Comparison of ENCODE assay signal across 13 cellular contexts in the genomic region with DNA sequence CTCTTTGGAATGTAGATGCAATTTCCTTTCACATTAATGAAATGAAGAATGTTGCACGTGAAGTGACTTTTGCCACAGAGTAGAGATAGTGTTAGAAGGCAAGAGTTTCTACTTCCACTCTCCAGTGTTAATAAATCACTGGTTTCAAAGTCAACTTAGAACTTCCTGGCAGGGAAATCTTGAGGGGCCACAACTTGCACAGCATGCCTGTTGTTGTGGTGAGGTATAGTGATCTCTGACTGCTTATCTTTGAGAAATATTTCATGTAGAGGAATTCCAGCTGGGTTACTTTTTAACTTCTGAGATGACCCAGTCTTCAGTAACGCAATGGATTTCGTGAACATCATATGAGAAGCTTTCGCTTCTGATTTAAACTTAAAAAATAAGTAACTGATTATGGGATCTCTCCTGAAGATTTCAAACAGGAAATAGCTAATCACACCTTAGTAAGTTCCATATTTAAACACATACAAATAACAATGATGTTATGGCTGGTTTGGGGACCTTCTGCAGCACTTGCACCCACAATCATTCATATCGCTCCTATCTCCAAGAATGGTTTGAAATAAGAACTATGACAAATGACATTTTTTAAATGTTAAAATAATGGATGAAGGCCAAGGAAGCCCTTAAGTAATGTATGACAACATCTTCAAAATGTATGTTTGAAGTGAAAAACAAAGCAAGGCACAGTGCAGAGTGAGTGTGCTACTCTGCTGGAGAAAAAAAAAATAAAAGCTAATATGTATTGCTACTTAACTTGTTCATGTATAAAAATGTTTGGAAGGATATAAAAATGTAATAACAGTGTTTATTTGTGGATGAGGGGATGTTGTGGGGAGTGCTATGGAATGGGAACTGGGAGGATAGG.
DNase-seq lines count a peak whose midpoint lies in the region; ATAC-seq, FAIRE-seq and TF ChIP-seq lines count a peak whose summit lies in the region.
"Had no signal": no experiment of that assay in that cellular context is flagged by ENCODE, and none has a peak within 500 bp of the region (broad histone marks: within the 10 kb centered on the region; RNA-seq: fewer than 3 reads in every experiment).

No MANE protein-coding gene starts in this region.

- no peaks in the 10 kb centered on the region for H3F3A ChIP-seq in GM23338 (replicated peaks; ENCODE audit: low read depth)

- H3K27me3 ChIP-seq in GM23338 (ENCODE audit: insufficient read depth) = no peaks in the 10 kb centered on the region
- H3K27me3 ChIP-seq: right atrium auricular region had no signal

- no peaks in the 10 kb centered on the region for H3K36me3 ChIP-seq in GM23338 (ENCODE audit: insufficient read depth)
- no peaks in the 10 kb centered on the region for H3K36me3 ChIP-seq in kidney (ENCODE audit: control insufficient read depth in 1 of 2, insufficient read depth in 2 of 2, low read length in 2 of 2)
- H3K36me3 ChIP-seq: right atrium auricular region had no signal

- H3K9ac ChIP-seq in kidney (ENCODE audit: low read length in 2 of 2) = no peak overlapping the region

- no peak overlapping the region for H3K27ac Mint-ChIP-seq in GM23338
- H3K27ac Mint-ChIP-seq: activated T-cell treated with anti-CD3 and anti-CD28 coated beads, Interleukin-2, amount 50 U/mL, for 72 hours; memory B cell had no signal

- TF ChIP-seq CTCF in GM23338 (conservative IDR thresholded peaks at IDR 0.05; ENCODE audit: low read depth in 2 of 2) (no peak), kidney (IDR thresholded peaks at IDR 0.05; ENCODE audit: borderline replicate concordance, extremely low read depth, insufficient read depth) (no peak)

- no peaks in the 10 kb centered on the region for H3K9me3 ChIP-seq in kidney (ENCODE audit: control insufficient read depth in 1 of 2, low read length in 2 of 2)
- H3K9me3 ChIP-seq: right atrium auricular region had no signal

- no peaks in the 10 kb centered on the region; the same call in 1 of the 2 replicates for H3K9me2 ChIP-seq in GM23338 (ENCODE audit: insufficient read depth)

- H3K4me1 Mint-ChIP-seq in GM23338 = no peaks in the 10 kb centered on the region
- H3K4me1 Mint-ChIP-seq: memory B cell had no signal

- no peak overlapping the region for H3K4me3 Mint-ChIP-seq in GM23338
- H3K4me3 Mint-ChIP-seq: activated T-cell treated with anti-CD3 and anti-CD28 coated beads, Interleukin-2, amount 50 U/mL, for 72 hours; memory B cell had no signal

- no peaks in the 10 kb centered on the region for H3K79me2 ChIP-seq in GM23338 (replicated peaks; ENCODE audit: insufficient read depth)

- no peak overlapping the region for H3K4me2 ChIP-seq in GM23338

- H3K9me3 Mint-ChIP-seq in GM23338 = peaks cover 2% of the 10 kb centered on the region; the same call in 1 of the 3 replicates
- H3K9me3 Mint-ChIP-seq: activated T-cell treated with anti-CD3 and anti-CD28 coated beads, Interleukin-2, amount 50 U/mL, for 72 hours; memory B cell had no signal

- ATAC-seq in GM23338 = no peak
- peak; percentile 29 for ATAC-seq in HG03565 (IDR thresholded peaks at IDR 0.05; ENCODE audit: unreplicated experiment)
- no peak for ATAC-seq in activated CD4-positive, CD25-positive, alpha-beta regulatory T cell treated with anti-CD3 and anti-CD28 coated beads, Interleukin-2, amount 50 U/mL, for 24 hours
- ATAC-seq: activated T-cell treated with anti-CD3 and anti-CD28 coated beads, Interleukin-2, amount 50 U/mL, for 72 hours had no signal

- H3K36me3 Mint-ChIP-seq in GM23338 (ENCODE audit: low read depth) = no peaks in the 10 kb centered on the region
- H3K36me3 Mint-ChIP-seq: memory B cell had no signal

- FAIRE-seq in GM18507 (lab: Jason Lieb, UNC) (peak; percentile 79), kidney (lab: Jason Lieb, UNC) (no peak)

- intact Hi-C loops in kidney (cut with DNase I) = no loop called here

- H3K4me3 ChIP-seq in GM23338 (no peak overlapping the region), kidney (ENCODE audit: low read length in 2 of 2) (peak overlapping the region in 1 of 2 donors; percentile 18)
- H3K4me3 ChIP-seq: right atrium auricular region had no signal

- no peaks in the 10 kb centered on the region for H4K20me1 ChIP-seq in GM23338 (replicated peaks; ENCODE audit: insufficient read depth)

- DNase-seq in GM18507 (ENCODE audit: extremely low spot score, insufficient read length, low read depth) (no peak), GM23338 (ENCODE audit: low spot score) (no peak), kidney glomerular epithelial cell (lab: John Stamatoyannopoulos, UW) (peak; percentile 97), COR-L47 (lab: John Stamatoyannopoulos, UW) (no peak), kidney (no peak), 8988T (no peak)
- DNase-seq: activated T-cell treated with anti-CD3 and anti-CD28 coated beads, Interleukin-2, amount 50 U/mL, for 72 hours; foreskin fibroblast; T-helper 9 cell had no signal

- H3K27me3 Mint-ChIP-seq in GM23338 (ENCODE audit: insufficient read depth, low read depth, poor library complexity) = no peaks in the 10 kb centered on the region
- H3K27me3 Mint-ChIP-seq: memory B cell had no signal

- no peak overlapping the region for H3K27ac ChIP-seq in GM23338 (ENCODE audit: low read depth)
- peak overlapping the region in 1 of 2 donors; percentile 32 for H3K27ac ChIP-seq in kidney (ENCODE audit: low read depth in 2 of 2, low read length in 2 of 2)
- H3K27ac ChIP-seq: right atrium auricular region had no signal

- 0 out of 2 replicates have a peak overlapping the region, but pooled peaks have one; percentile 21 for H2AFZ ChIP-seq in GM23338

- H3K4me1 ChIP-seq in GM23338 (ENCODE audit: insufficient read depth) = no peaks in the 10 kb centered on the region
- H3K4me1 ChIP-seq in kidney (ENCODE audit: control insufficient read depth in 1 of 2, insufficient read depth in 1 of 2, low read depth in 1 of 2, low read length in 2 of 2) = peaks cover 2 to 4% of the 10 kb centered on the region in 2 donors
- H3K4me1 ChIP-seq: right atrium auricular region had no signal

TF ChIP-seq in GM23338, 12 proteins besides CTCF, POLR2A, EP300 and RAD21 (continues in another document):
- no peak for TF ChIP-seq CREB1 (CRISPR knock-in tag; IDR thresholded peaks at IDR 0.05; ENCODE audit: low read depth)
- no peak for TF ChIP-seq EZH2 (IDR thresholded peaks at IDR 0.05; ENCODE audit: low read depth, unreplicated experiment)
- no peak for TF ChIP-seq ZNF331 (CRISPR knock-in tag; IDR thresholded peaks at IDR 0.05; ENCODE audit: low read depth)
- no peak for TF ChIP-seq POLR2AphosphoS5 (IDR thresholded peaks at IDR 0.05; ENCODE audit: low read depth)
- TF ChIP-seq, protein P1, sequence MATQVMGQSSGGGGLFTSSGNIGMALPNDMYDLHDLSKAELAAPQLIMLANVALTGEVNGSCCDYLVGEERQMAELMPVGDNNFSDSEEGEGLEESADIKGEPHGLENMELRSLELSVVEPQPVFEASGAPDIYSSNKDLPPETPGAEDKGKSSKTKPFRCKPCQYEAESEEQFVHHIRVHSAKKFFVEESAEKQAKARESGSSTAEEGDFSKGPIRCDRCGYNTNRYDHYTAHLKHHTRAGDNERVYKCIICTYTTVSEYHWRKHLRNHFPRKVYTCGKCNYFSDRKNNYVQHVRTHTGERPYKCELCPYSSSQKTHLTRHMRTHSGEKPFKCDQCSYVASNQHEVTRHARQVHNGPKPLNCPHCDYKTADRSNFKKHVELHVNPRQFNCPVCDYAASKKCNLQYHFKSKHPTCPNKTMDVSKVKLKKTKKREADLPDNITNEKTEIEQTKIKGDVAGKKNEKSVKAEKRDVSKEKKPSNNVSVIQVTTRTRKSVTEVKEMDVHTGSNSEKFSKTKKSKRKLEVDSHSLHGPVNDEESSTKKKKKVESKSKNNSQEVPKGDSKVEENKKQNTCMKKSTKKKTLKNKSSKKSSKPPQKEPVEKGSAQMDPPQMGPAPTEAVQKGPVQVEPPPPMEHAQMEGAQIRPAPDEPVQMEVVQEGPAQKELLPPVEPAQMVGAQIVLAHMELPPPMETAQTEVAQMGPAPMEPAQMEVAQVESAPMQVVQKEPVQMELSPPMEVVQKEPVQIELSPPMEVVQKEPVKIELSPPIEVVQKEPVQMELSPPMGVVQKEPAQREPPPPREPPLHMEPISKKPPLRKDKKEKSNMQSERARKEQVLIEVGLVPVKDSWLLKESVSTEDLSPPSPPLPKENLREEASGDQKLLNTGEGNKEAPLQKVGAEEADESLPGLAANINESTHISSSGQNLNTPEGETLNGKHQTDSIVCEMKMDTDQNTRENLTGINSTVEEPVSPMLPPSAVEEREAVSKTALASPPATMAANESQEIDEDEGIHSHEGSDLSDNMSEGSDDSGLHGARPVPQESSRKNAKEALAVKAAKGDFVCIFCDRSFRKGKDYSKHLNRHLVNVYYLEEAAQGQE (IDR thresholded peaks at IDR 0.05; ENCODE audit: unreplicated experiment) = no peak
- TF ChIP-seq, protein P2, sequence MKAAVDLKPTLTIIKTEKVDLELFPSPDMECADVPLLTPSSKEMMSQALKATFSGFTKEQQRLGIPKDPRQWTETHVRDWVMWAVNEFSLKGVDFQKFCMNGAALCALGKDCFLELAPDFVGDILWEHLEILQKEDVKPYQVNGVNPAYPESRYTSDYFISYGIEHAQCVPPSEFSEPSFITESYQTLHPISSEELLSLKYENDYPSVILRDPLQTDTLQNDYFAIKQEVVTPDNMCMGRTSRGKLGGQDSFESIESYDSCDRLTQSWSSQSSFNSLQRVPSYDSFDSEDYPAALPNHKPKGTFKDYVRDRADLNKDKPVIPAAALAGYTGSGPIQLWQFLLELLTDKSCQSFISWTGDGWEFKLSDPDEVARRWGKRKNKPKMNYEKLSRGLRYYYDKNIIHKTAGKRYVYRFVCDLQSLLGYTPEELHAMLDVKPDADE (IDR thresholded peaks at IDR 0.05) = no peak
- no peak for TF ChIP-seq STAT1 (IDR thresholded peaks at IDR 0.05; ENCODE audit: unreplicated experiment)
- TF ChIP-seq NANOG (IDR thresholded peaks at IDR 0.05; ENCODE audit: borderline replicate concordance) = no peak
- TF ChIP-seq ZNF114 (CRISPR knock-in tag; IDR thresholded peaks at IDR 0.05) = no peak
- TF ChIP-seq JUNB (IDR thresholded peaks at IDR 0.05; ENCODE audit: unreplicated experiment) = no peak
- no peak for TF ChIP-seq EZH2phosphoT487 (IDR thresholded peaks at IDR 0.05; ENCODE audit: unreplicated experiment)
